ENCODE assay signal across 8 cellular contexts in the genomic region with DNA sequence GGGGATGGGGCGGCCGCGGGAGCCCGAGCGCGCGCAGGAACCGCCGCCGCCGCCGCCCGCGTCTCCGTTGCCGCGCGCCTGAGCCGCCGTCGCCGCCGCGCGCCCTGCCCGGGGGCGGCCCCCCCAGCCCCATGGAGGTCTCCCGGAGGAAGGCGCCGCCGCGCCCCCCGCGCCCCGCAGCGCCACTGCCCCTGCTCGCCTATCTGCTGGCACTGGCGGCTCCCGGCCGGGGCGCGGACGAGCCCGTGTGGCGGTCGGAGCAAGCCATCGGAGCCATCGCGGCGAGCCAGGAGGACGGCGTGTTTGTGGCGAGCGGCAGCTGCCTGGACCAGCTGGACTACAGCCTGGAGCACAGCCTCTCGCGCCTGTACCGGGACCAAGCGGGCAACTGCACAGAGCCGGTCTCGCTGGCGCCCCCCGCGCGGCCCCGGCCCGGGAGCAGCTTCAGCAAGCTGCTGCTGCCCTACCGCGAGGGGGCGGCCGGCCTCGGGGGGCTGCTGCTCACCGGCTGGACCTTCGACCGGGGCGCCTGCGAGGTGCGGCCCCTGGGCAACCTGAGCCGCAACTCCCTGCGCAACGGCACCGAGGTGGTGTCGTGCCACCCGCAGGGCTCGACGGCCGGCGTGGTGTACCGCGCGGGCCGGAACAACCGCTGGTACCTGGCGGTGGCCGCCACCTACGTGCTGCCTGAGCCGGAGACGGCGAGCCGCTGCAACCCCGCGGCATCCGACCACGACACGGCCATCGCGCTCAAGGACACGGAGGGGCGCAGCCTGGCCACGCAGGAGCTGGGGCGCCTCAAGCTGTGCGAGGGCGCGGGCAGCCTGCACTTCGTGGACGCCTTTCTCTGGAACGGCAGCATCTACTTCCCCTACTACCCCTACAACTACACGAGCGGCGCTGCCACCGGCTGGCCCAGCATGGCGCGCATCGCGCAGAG. TPM values are rescaled to one million over a fixed set of nuclear protein-coding genes. Genes with fewer than 3 reads are reported as not detected.
A peak's percentile ranks its signal among the peaks of the same experiment; 100 is the strongest.
DNase-seq lines count a peak whose midpoint lies in the region; ATAC-seq, FAIRE-seq and TF ChIP-seq lines count a peak whose summit lies in the region.

No MANE protein-coding gene starts in this region.

- no peak for FAIRE-seq in A549 (lab: Jason Lieb, UNC)

- peaks cover 5% of the 10 kb centered on the region for H3K9me3 Mint-ChIP-seq in glutamatergic neuron (ENCODE audit: unreplicated experiment)

- POLR2A ChIA-PET in A549 (lab: Yijun Ruan, JAX): interaction anchor here (0.6 to 0.7 kb wide), 2 partner anchors 34 to 1385 kb away, joined by 3 to 5 read pairs; no protein-coding TSS in a partner anchor

- DNase-seq in A549 (ENCODE audit: low read depth in 1 of 2, low spot score in 1 of 2) (peak; percentile 34 to 46), GM13977 (ENCODE audit: low spot score) (peak; percentile 89), NCI-H748 (lab: John Stamatoyannopoulos, UW; ENCODE audit: unreplicated experiment) (peak; percentile 81), glutamatergic neuron (peak; percentile 83), posterior cingulate gyrus (peak in 8 of 10 donors; percentile 26 to 93 (median 42)), GOT3 (lab: John Stamatoyannopoulos, UW) (no peak)
- peak; percentile 37 for DNase-seq in activated effector memory CD4-positive, alpha-beta T cell treated with Interleukin-2 at 50 U/mL for 16 hours

- peak overlapping the region; percentile 94 for H3K4me2 ChIP-seq in A549

- H3K27ac Mint-ChIP-seq in glutamatergic neuron (ENCODE audit: unreplicated experiment): no peak overlapping the region

- in situ Hi-C loops in GM13977 (cut with MboI; ENCODE audit: low pct_unique_long_range_greater_than_20kb, low sequenced_read_pairs, unreplicated experiment): loop anchor here (25.0 kb wide), 1 partner anchor 613 kb away; no protein-coding TSS in a partner anchor

- H3K27ac ChIP-seq in A549: peak overlapping the region in 1 of 2 experiments; percentile 36; a peak in 2 of 6 replicates

- peak in 1 of 2 experiments; percentile 25; a peak in 1 of 5 replicates for TF ChIP-seq RAD21 in A549 (conservative IDR thresholded peaks at IDR 0.05 in 1 of 2, IDR thresholded peaks at IDR 0.05 in 1 of 2)

- peaks cover 20% of the 10 kb centered on the region; the same call in 2 of the 3 replicates for H3K4me1 ChIP-seq in A549

- H3K36me3 Mint-ChIP-seq in glutamatergic neuron (ENCODE audit: unreplicated experiment): no peaks in the 10 kb centered on the region

- no peak for TF ChIP-seq EP300 in A549 (IDR thresholded peaks at IDR 0.05)

- 6% methylated on average over 7 of the region's 124 CpGs for WGBS in A549 (ENCODE audit: missing lambda C conversion rate)

- H3K4me1 Mint-ChIP-seq in glutamatergic neuron (ENCODE audit: low read depth, unreplicated experiment): peaks cover 12% of the 10 kb centered on the region

- H3K9me3 ChIP-seq in A549: no peaks in the 10 kb centered on the region

- CTCF ChIA-PET in A549 (lab: Yijun Ruan, JAX): interaction anchor here (0.6 to 2.3 kb wide), 6 partner anchors 15 to 1188 kb away, joined by 3 to 8 read pairs (median 4); no protein-coding TSS in a partner anchor

- ATAC-seq in A549: peak; percentile 40 to 63; a peak in 5 of 6 replicates
- ATAC-seq in HG02884 (IDR thresholded peaks at IDR 0.05; ENCODE audit: unreplicated experiment): peak; percentile 29

- intact Hi-C loops in posterior cingulate gyrus (cut with DNase I): no loop called here

- peak overlapping the region; percentile 58 for H3K4me3 ChIP-seq in A549

- TF ChIP-seq CTCF in A549 (IDR thresholded peaks at IDR 0.05) (peak; percentile 45), GM13977 (IDR thresholded peaks at IDR 0.05; ENCODE audit: extremely low read depth, insufficient read depth, missing control alignments) (peak; percentile 90), glutamatergic neuron (IDR thresholded peaks at IDR 0.05; ENCODE audit: partially characterized antibody, unreplicated experiment) (peak; percentile 47)

- no peak for TF ChIP-seq POLR2A in A549 (IDR thresholded peaks at IDR 0.05; ENCODE audit: low read length)

- H3K27me3 Mint-ChIP-seq in glutamatergic neuron (ENCODE audit: unreplicated experiment): peaks cover 22% of the 10 kb centered on the region

- H3K4me3 Mint-ChIP-seq in glutamatergic neuron (ENCODE audit: unreplicated experiment): peak overlapping the region; percentile 79

TF ChIP-seq in A549, 52 proteins besides CTCF, POLR2A, EP300 and RAD21:
- TF ChIP-seq RNF2 (IDR thresholded peaks at IDR 0.05; ENCODE audit: borderline replicate concordance, low read depth) (0 out of 2 replicates have a peak, but pooled peaks have one; percentile 48), SMC3 (IDR thresholded peaks at IDR 0.05) (peak; percentile 33; the same call in 1 of the 3 replicates), FOSL2 (IDR thresholded peaks at IDR 0.05) (no peak), FOSL2 (CRISPR knock-in tag; IDR thresholded peaks at IDR 0.05) (no peak), JUNB (IDR thresholded peaks at IDR 0.05) (no peak), ZC3H11A (IDR thresholded peaks at IDR 0.05) (no peak), HOXA7 (CRISPR knock-in tag; IDR thresholded peaks at IDR 0.05) (no peak)

RNA-seq across cellular contexts. Expression of gene PLXNC1, which starts 0.7 kb away (rescaled TPM):
- polyA plus RNA-seq in A549 (2011; rRNA removed): 0.50 and 1.4 TPM in 2 replicates
- 0.01 and 0.05 TPM in 2 replicates for polyA plus RNA-seq in A549 (2012; cell fraction: cytosol; rRNA removed)
- 0.06 and 0.45 TPM in 2 replicates for polyA plus RNA-seq in A549 (2012; cell fraction: nucleus; rRNA removed)
- 0.12 to 0.18 TPM (median 0.13 TPM) in 3 replicates for polyA plus RNA-seq in A549 (2017; fragmentation: RNase III; extraction: RNeasy Plus Mini Kit Qiagen cat#74134 plus additional on column Dnase treatment)
- 1.1 and 1.2 TPM in 2 replicates for polyA minus RNA-seq in A549 (2011; rRNA and poly(A)+ RNA removed)
- total RNA-seq in glutamatergic neuron (ENCODE audit: unreplicated experiment): 4.9 TPM
